Comparison of ENCODE assay signal across 2 cellular contexts in genomic region chr1:35714921-35715567, GRCh38.
TF ChIP-seq lines count a peak whose summit lies in the region.

No MANE protein-coding gene starts in this region.

TF ChIP-seq in HEK293T, 16 proteins besides CTCF, POLR2A, EP300 and RAD21:
- TF ChIP-seq ZNF384 (IDR thresholded peaks at IDR 0.05) (no peak), TARDBP (IDR thresholded peaks at IDR 0.05) (peak; percentile 65)
TF ChIP-seq in HEK293T: peak in this region for 1.

TF ChIP-seq in K562, 482 proteins besides CTCF, POLR2A, EP300 and RAD21:
- TF ChIP-seq ZNF830 (CRISPR knock-in tag; IDR thresholded peaks at IDR 0.05) (no peak), RBM17 (IDR thresholded peaks at IDR 0.05; ENCODE audit: borderline replicate concordance, low read depth, low read length) (no peak), ZNF263 (CRISPR knock-in tag; IDR thresholded peaks at IDR 0.05; ENCODE audit: borderline replicate concordance) (no peak; the same call in 1 of the 2 replicates), ZNF551 (CRISPR knock-in tag; IDR thresholded peaks at IDR 0.05) (no peak), MLLT1 (IDR thresholded peaks at IDR 0.05) (no peak), THRAP3 (IDR thresholded peaks at IDR 0.05; ENCODE audit: borderline replicate concordance) (peak; percentile 57; the same call in 1 of the 2 replicates), ZBTB26 (CRISPR knock-in tag; IDR thresholded peaks at IDR 0.05) (0 out of 2 replicates have a peak, but pooled peaks have one; percentile 34), ZBTB8A (IDR thresholded peaks at IDR 0.05; ENCODE audit: partially characterized antibody) (no peak), RAD51 (IDR thresholded peaks at IDR 0.05; ENCODE audit: borderline replicate concordance, low read depth) (no peak), HNRNPK (IDR thresholded peaks at IDR 0.05; ENCODE audit: low read depth, low read length, poor library complexity, severe bottlenecking) (no peak), SMC3 (conservative IDR thresholded peaks at IDR 0.05; ENCODE audit: insufficient read depth, low read depth, low read length) (no peak), SIRT6 (IDR thresholded peaks at IDR 0.05; ENCODE audit: low read depth, low read length) (no peak), MECOM (CRISPR knock-in tag; IDR thresholded peaks at IDR 0.05) (no peak), NCOA4 (IDR thresholded peaks at IDR 0.05; ENCODE audit: partially characterized antibody) (no peak), CHD2 (IDR thresholded peaks at IDR 0.05; ENCODE audit: low read depth, low read length) (no peak), SMAD2 (IDR thresholded peaks at IDR 0.05; ENCODE audit: low read depth, low read length) (no peak), SAFB2 (IDR thresholded peaks at IDR 0.05; ENCODE audit: borderline replicate concordance, low read depth, low read length, severe bottlenecking) (no peak), YY1 (IDR thresholded peaks at IDR 0.05; ENCODE audit: borderline replicate concordance in 1 of 3, control insufficient read depth in 1 of 3, extremely low read depth in 1 of 3, insufficient read depth in 3 of 3, insufficient read length in 1 of 3, insufficient replicate concordance in 2 of 3, low read depth in 1 of 3, low read length in 2 of 3) (no peak), GATAD2A (IDR thresholded peaks at IDR 0.05) (no peak), ZNF668 (CRISPR knock-in tag; IDR thresholded peaks at IDR 0.05) (no peak), DIDO1 (tag; IDR thresholded peaks at IDR 0.05; ENCODE audit: low read depth) (no peak), ILF3 (IDR thresholded peaks at IDR 0.05; ENCODE audit: borderline replicate concordance) (no peak), SMAD4 (CRISPR knock-in tag; conservative IDR thresholded peaks at IDR 0.05) (no peak), NCOR1 (IDR thresholded peaks at IDR 0.05) (0 out of 2 replicates have a peak, but pooled peaks have one; percentile 24), CBX2 (IDR thresholded peaks at IDR 0.05; ENCODE audit: insufficient read depth, low read length, poor library complexity, severe bottlenecking) (no peak), GTF3C2 (IDR thresholded peaks at IDR 0.05; ENCODE audit: borderline replicate concordance, extremely low read depth, insufficient read length) (no peak), MXI1 (IDR thresholded peaks at IDR 0.05; ENCODE audit: low read depth, low read length) (no peak), MEIS2 (IDR thresholded peaks at IDR 0.05; ENCODE audit: partially characterized antibody) (no peak), ZSCAN32 (CRISPR knock-in tag; IDR thresholded peaks at IDR 0.05) (no peak), ETV6 (IDR thresholded peaks at IDR 0.05; ENCODE audit: borderline replicate concordance in 1 of 2, low read depth in 2 of 2, low read length in 1 of 2) (no peak), ETV6 (CRISPR knock-in tag; IDR thresholded peaks at IDR 0.05; ENCODE audit: borderline replicate concordance) (no peak), MTF1 (CRISPR knock-in tag; IDR thresholded peaks at IDR 0.05; ENCODE audit: borderline replicate concordance) (no peak), ARID2 (IDR thresholded peaks at IDR 0.05) (no peak), KDM1A (IDR thresholded peaks at IDR 0.05) (peak in 1 of 2 experiments; percentile 89; a peak in 2 of 4 replicates), NKRF (IDR thresholded peaks at IDR 0.05; ENCODE audit: borderline replicate concordance) (no peak), RFX7 (CRISPR knock-in tag; IDR thresholded peaks at IDR 0.05) (no peak), MYNN (IDR thresholded peaks at IDR 0.05) (no peak), MYNN (CRISPR knock-in tag; IDR thresholded peaks at IDR 0.05) (no peak), HDGF (IDR thresholded peaks at IDR 0.05) (peak; percentile 83), HDAC6 (IDR thresholded peaks at IDR 0.05; ENCODE audit: low read depth, low read length) (no peak), CBX8 (IDR thresholded peaks at IDR 0.05; ENCODE audit: borderline replicate concordance, extremely low read depth, low read depth, low read length, poor library complexity, severe bottlenecking) (no peak), TFE3 (CRISPR knock-in tag; IDR thresholded peaks at IDR 0.05) (no peak), ID3 (CRISPR knock-in tag; IDR thresholded peaks at IDR 0.05) (no peak), ID3 (tag; IDR thresholded peaks at IDR 0.05) (0 out of 2 replicates have a peak, but pooled peaks have one; percentile 16), IRF2 (CRISPR knock-in tag; IDR thresholded peaks at IDR 0.05) (no peak)
